Comparison of ENCODE assay signal across 1 cellular context in the genomic region with DNA sequence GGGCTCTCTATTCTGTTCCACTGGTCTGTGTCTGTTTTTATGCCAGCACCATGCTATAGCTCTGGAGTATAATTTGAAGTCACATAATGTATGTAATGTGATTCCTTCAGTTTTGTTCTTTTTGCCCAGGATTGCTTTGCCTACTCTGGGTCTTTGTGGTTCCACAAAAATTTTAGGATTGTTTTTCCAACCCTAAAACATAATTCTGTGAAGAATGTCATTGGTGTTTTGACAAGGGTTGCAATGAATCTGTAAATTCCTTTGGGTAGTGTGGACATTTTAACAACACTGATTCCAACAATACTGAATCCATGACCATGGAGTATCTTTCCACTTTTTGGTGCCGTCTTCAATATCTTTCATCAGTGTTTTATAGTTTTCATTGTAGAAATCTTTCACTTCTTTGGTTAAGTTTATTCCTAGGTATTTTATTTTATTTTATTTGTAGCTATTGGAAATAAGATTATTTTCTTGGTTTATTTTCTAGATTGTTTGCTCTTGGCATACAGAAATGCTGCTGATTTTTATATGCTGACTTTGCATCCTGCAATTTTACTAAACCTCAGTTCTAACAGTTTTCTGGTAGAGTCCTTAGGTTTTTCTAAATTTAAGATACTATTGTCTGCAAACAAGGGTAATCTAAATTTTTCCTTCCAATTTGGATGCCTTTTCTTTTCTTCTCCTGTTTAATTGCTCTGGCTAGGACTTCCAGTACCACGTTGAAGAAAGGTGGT.
TF ChIP-seq lines count a peak whose summit lies in the region.

No MANE protein-coding gene starts in this region.

TF ChIP-seq in IMR-90, 13 proteins besides CTCF, POLR2A, EP300 and RAD21:
- TF ChIP-seq SMC3 (IDR thresholded peaks at IDR 0.05; ENCODE audit: low read depth, low read length) (no peak), MAFK (IDR thresholded peaks at IDR 0.05; ENCODE audit: low read depth, low read length) (peak; percentile 68)
